ENCODE assay signal across 20 cellular contexts in genomic region chr1:186079084-186079684, GRCh38.
"Had no signal": no experiment of that assay in that cellular context is flagged by ENCODE, and none has a peak within 500 bp of the region (broad histone marks: within the 10 kb centered on the region; RNA-seq: fewer than 3 reads in every experiment).

No MANE protein-coding gene starts in this region.

- H3K4me1 Mint-ChIP-seq: activated naive CD4-positive, alpha-beta T cell treated with anti-CD3 and anti-CD28 coated beads, Interleukin-2, amount 50 U/mL, for 24 hours; naive thymus-derived CD8-positive, alpha-beta T cell; stimulated activated naive CD8-positive, alpha-beta T cell treated with anti-CD3 and anti-CD28 coated beads, Interleukin-15, amount 100 ng/mL, for 72 hours had no signal

- DNase-seq: activated CD4-positive, alpha-beta memory T cell treated with anti-CD3 and anti-CD28 coated beads, Interleukin-2, amount 10 ng/mL, durations not matched to agents 7 days and 5 days; activated CD4-positive, alpha-beta T cell treated with anti-CD3 and anti-CD28 coated beads for 4 hours; activated effector memory CD4-positive, alpha-beta T cell treated with anti-CD3 and anti-CD28 coated beads, Interleukin-2, amount 50 U/mL, for 16 hours; activated T-cell treated with anti-CD3 and anti-CD28 coated beads, Interleukin-2, amount 50 U/mL, for 4 hours; adrenal gland; foreskin melanocyte; islet precursor cell; naive thymus-derived CD8-positive, alpha-beta T cell; nucleus accumbens; posterior cingulate gyrus; retina; stimulated activated CD4-positive, alpha-beta T cell treated with anti-CD3 and anti-CD28 coated beads, Interleukin-4, amount 100 ng/mL, for 24 hours; stimulated activated CD8-positive, alpha-beta memory T cell treated with anti-CD3 and anti-CD28 coated beads, Interleukin-4, amount 100 ng/mL, for 48 hours; stimulated activated naive CD8-positive, alpha-beta T cell treated with anti-CD3 and anti-CD28 coated beads, Interleukin-15, amount 100 ng/mL, for 72 hours had no signal

- H3K27ac Mint-ChIP-seq: activated CD4-positive, alpha-beta memory T cell treated with anti-CD3 and anti-CD28 coated beads, Interleukin-2, amount 10 ng/mL, durations not matched to agents 7 days and 5 days; activated naive CD4-positive, alpha-beta T cell treated with anti-CD3 and anti-CD28 coated beads, Interleukin-2, amount 50 U/mL, for 24 hours; naive thymus-derived CD8-positive, alpha-beta T cell; stimulated activated naive CD8-positive, alpha-beta T cell treated with anti-CD3 and anti-CD28 coated beads, Interleukin-15, amount 100 ng/mL, for 72 hours; type B pancreatic cell had no signal

- H3K4me3 Mint-ChIP-seq: activated CD4-positive, alpha-beta memory T cell treated with anti-CD3 and anti-CD28 coated beads, Interleukin-2, amount 10 ng/mL, durations not matched to agents 7 days and 5 days; activated naive CD4-positive, alpha-beta T cell treated with anti-CD3 and anti-CD28 coated beads, Interleukin-2, amount 50 U/mL, for 24 hours; activated T-cell treated with anti-CD3 and anti-CD28 coated beads, Interleukin-2, amount 50 U/mL, for 4 hours; naive thymus-derived CD8-positive, alpha-beta T cell; stimulated activated naive CD8-positive, alpha-beta T cell treated with anti-CD3 and anti-CD28 coated beads, Interleukin-15, amount 100 ng/mL, for 72 hours; type B pancreatic cell had no signal

- H3K9me3 ChIP-seq: adrenal gland, left lung had no signal

- H3K27me3 Mint-ChIP-seq: activated CD4-positive, alpha-beta memory T cell treated with anti-CD3 and anti-CD28 coated beads, Interleukin-2, amount 10 ng/mL, durations not matched to agents 7 days and 5 days; stimulated activated naive CD8-positive, alpha-beta T cell treated with anti-CD3 and anti-CD28 coated beads, Interleukin-15, amount 100 ng/mL, for 72 hours; type B pancreatic cell had no signal

- H3K4me3 ChIP-seq: adrenal gland, cardiac muscle cell, left lung, skin epidermis had no signal

- FAIRE-seq: endometrium had no signal

- H3K4me1 ChIP-seq: adrenal gland had no signal

- H3K9me3 Mint-ChIP-seq: activated CD4-positive, alpha-beta memory T cell treated with anti-CD3 and anti-CD28 coated beads, Interleukin-2, amount 10 ng/mL, durations not matched to agents 7 days and 5 days; activated naive CD4-positive, alpha-beta T cell treated with anti-CD3 and anti-CD28 coated beads, Interleukin-2, amount 50 U/mL, for 24 hours; activated T-cell treated with anti-CD3 and anti-CD28 coated beads, Interleukin-2, amount 50 U/mL, for 4 hours; naive thymus-derived CD8-positive, alpha-beta T cell; stimulated activated naive CD8-positive, alpha-beta T cell treated with anti-CD3 and anti-CD28 coated beads, Interleukin-15, amount 100 ng/mL, for 72 hours; type B pancreatic cell had no signal

- H3K27ac ChIP-seq: adrenal gland, cardiac muscle cell, left lung, skin epidermis had no signal

- ATAC-seq: left lung; naive thymus-derived CD8-positive, alpha-beta T cell had no signal

- H3K36me3 ChIP-seq: adrenal gland, left lung had no signal

- H3K27me3 ChIP-seq: adrenal gland, cardiac muscle cell, left lung had no signal

- H3K36me3 Mint-ChIP-seq: activated naive CD4-positive, alpha-beta T cell treated with anti-CD3 and anti-CD28 coated beads, Interleukin-2, amount 50 U/mL, for 24 hours; naive thymus-derived CD8-positive, alpha-beta T cell had no signal
